In genomic region chr4:159505275-159505975, GRCh38 we compare ENCODE assay signal across 1 cellular context.
TF ChIP-seq lines count a peak whose summit lies in the region.

No MANE protein-coding gene starts in this region.

TF ChIP-seq in H1, 55 proteins besides CTCF, POLR2A, EP300 and RAD21:
- TF ChIP-seq ATF2 (IDR thresholded peaks at IDR 0.05; ENCODE audit: low read length) (no peak), POLR2AphosphoS5 (IDR thresholded peaks at IDR 0.05; ENCODE audit: low read depth, low read length) (no peak), YY1 (IDR thresholded peaks at IDR 0.05; ENCODE audit: low read depth, low read length) (no peak), KDM1A (IDR thresholded peaks at IDR 0.05; ENCODE audit: borderline replicate concordance, low read length) (no peak), JUN (IDR thresholded peaks at IDR 0.05; ENCODE audit: low read depth, low read length) (no peak), SIN3A (conservative IDR thresholded peaks at IDR 0.05 in 1 of 2, IDR thresholded peaks at IDR 0.05 in 1 of 2; ENCODE audit: low read depth in 1 of 2, low read length in 2 of 2) (no peak), SRF (IDR thresholded peaks at IDR 0.05; ENCODE audit: low read depth, low read length) (no peak), MAX (IDR thresholded peaks at IDR 0.05) (no peak), POU5F1 (IDR thresholded peaks at IDR 0.05; ENCODE audit: low read depth, low read length) (no peak), PHF8 (conservative IDR thresholded peaks at IDR 0.05; ENCODE audit: low read depth, low read length) (no peak), SUZ12 (IDR thresholded peaks at IDR 0.05; ENCODE audit: low read length) (no peak), CHD7 (IDR thresholded peaks at IDR 0.05; ENCODE audit: insufficient replicate concordance, low read length) (no peak)
